In genomic region chr9:136472640-136473353, GRCh38 we compare ENCODE assay signal across 15 cellular contexts. TPM values are rescaled to one million over a fixed set of nuclear protein-coding genes. Genes with fewer than 3 reads are reported as not detected.
DNase-seq lines count a peak whose midpoint lies in the region; ATAC-seq, FAIRE-seq and TF ChIP-seq lines count a peak whose summit lies in the region.
"Had no signal": no experiment of that assay in that cellular context is flagged by ENCODE, and none has a peak within 500 bp of the region (broad histone marks: within the 10 kb centered on the region; RNA-seq: fewer than 3 reads in every experiment).

No MANE protein-coding gene starts in this region.

- no peaks in the 10 kb centered on the region for H3K4me1 Mint-ChIP-seq in neural progenitor cell
- H3K4me1 Mint-ChIP-seq: GM23338 had no signal

- H3K27ac ChIP-seq in A549 (no peak overlapping the region), BLaER1 (0 out of 2 replicates have a peak overlapping the region, but pooled peaks have one; percentile 27), RWPE1 (peak overlapping the region; percentile 16), neural progenitor cell (no peak overlapping the region)
- H3K27ac ChIP-seq: HL-60 had no signal

- TF ChIP-seq CTCF in A549 (IDR thresholded peaks at IDR 0.05) (no peak), RWPE1 (conservative IDR thresholded peaks at IDR 0.05; ENCODE audit: low read depth) (no peak), neural progenitor cell (IDR thresholded peaks at IDR 0.05) (no peak)

- H3K4me1 ChIP-seq in A549 (no peaks in the 10 kb centered on the region), BLaER1 (peaks cover 20% of the 10 kb centered on the region), neural progenitor cell (no peaks in the 10 kb centered on the region)

- CTCF ChIA-PET in A549 (lab: Yijun Ruan, JAX): interaction anchor here (0.8 to 2.9 kb wide), 2 partner anchors 11 to 12 kb away, joined by 3 to 14 read pairs; no protein-coding TSS in a partner anchor
- CTCF ChIA-PET in RWPE1 (lab: Yijun Ruan, JAX): no interaction called here

- DNase-seq in A549 (ENCODE audit: low read depth in 1 of 2, low spot score in 1 of 2) (no peak), RWPE1 (ENCODE audit: low spot score) (no peak), neural progenitor cell (ENCODE audit: low spot score) (no peak), UCSD-AML1 (lab: John Stamatoyannopoulos, UW; ENCODE audit: unreplicated experiment) (no peak)
- DNase-seq in stimulated activated naive CD4-positive, alpha-beta T cell (lab: John Stamatoyannopoulos, UW): no peak
- DNase-seq: C1 segment of cervical spinal cord; Calu3; CD4-positive, alpha-beta T cell; DMS 273 treated with DMSO at 0.1 percent for 48 hours; H7; KBM-7 had no signal

- no peak for FAIRE-seq in A549 (lab: Jason Lieb, UNC)

- TF ChIP-seq EP300 in A549 (IDR thresholded peaks at IDR 0.05): no peak

- H3K9me3 Mint-ChIP-seq in neural progenitor cell: no peaks in the 10 kb centered on the region
- H3K9me3 Mint-ChIP-seq: CD4-positive, alpha-beta T cell; GM23338 had no signal

- H3K27me3 ChIP-seq in BLaER1: no peaks in the 10 kb centered on the region
- H3K27me3 ChIP-seq in neural progenitor cell: no peaks in the 10 kb centered on the region

- no peak overlapping the region for H3K4me3 ChIP-seq in A549
- no peak overlapping the region for H3K4me3 ChIP-seq in BLaER1
- no peak overlapping the region for H3K4me3 ChIP-seq in neural progenitor cell
- H3K4me3 ChIP-seq: GM23338 had no signal

- H3K4me2 ChIP-seq in A549 (no peak overlapping the region), BLaER1 (peak overlapping the region; percentile 34; the same call in 1 of the 2 replicates), neural progenitor cell (no peak overlapping the region)
- H3K4me2 ChIP-seq: GM23338 had no signal

- TF ChIP-seq RAD21 in A549 (conservative IDR thresholded peaks at IDR 0.05 in 1 of 2, IDR thresholded peaks at IDR 0.05 in 1 of 2): no peak

- H3K79me2 ChIP-seq in neural progenitor cell (ENCODE audit: low read depth): peaks cover 51% of the 10 kb centered on the region

- H4K20me1 ChIP-seq in BLaER1 (peaks cover 100% of the 10 kb centered on the region), neural progenitor cell (ENCODE audit: low read depth) (peaks cover 60% of the 10 kb centered on the region)

- no peak overlapping the region for H3K27ac Mint-ChIP-seq in neural progenitor cell
- H3K27ac Mint-ChIP-seq: CD4-positive, alpha-beta T cell; GM23338 had no signal

- no peak overlapping the region for H3K9ac ChIP-seq in BLaER1
- H3K9ac ChIP-seq in neural progenitor cell: peak overlapping the region; percentile 32

- H3K9me3 ChIP-seq in A549 (no peaks in the 10 kb centered on the region), BLaER1 (no peaks in the 10 kb centered on the region), neural progenitor cell (ENCODE audit: low read depth) (no peaks in the 10 kb centered on the region)

- no peaks in the 10 kb centered on the region for H3F3A ChIP-seq in neural progenitor cell (ENCODE audit: low read depth)

- no peak overlapping the region for H3K4me3 Mint-ChIP-seq in neural progenitor cell
- H3K4me3 Mint-ChIP-seq: CD4-positive, alpha-beta T cell; GM23338 had no signal

- 97% methylated on average over 28 of the region's 28 CpGs for WGBS in A549 (ENCODE audit: missing lambda C conversion rate)

- H3K36me3 ChIP-seq in BLaER1: peaks cover 100% of the 10 kb centered on the region
- H3K36me3 ChIP-seq in neural progenitor cell: no peaks in the 10 kb centered on the region

- POLR2A ChIA-PET in A549 (lab: Yijun Ruan, JAX) (no interaction called here), RWPE1 (lab: Yijun Ruan, JAX; ENCODE audit: low non-redundant PET) (no interaction called here)

- H2AFZ ChIP-seq in neural progenitor cell (replicated peaks): no peak overlapping the region
- H2AFZ ChIP-seq: GM23338 had no signal

- TF ChIP-seq POLR2A in A549 (IDR thresholded peaks at IDR 0.05; ENCODE audit: low read length): no peak

- peaks cover 2% of the 10 kb centered on the region for H3K27me3 Mint-ChIP-seq in neural progenitor cell (ENCODE audit: insufficient read depth, low read depth)
- H3K27me3 Mint-ChIP-seq: CD4-positive, alpha-beta T cell had no signal

- no peak for ATAC-seq in A549
- ATAC-seq in HG03139 (IDR thresholded peaks at IDR 0.05; ENCODE audit: unreplicated experiment): no peak
- ATAC-seq: GM23338 had no signal

- H3K36me3 Mint-ChIP-seq in neural progenitor cell: peaks cover 12% of the 10 kb centered on the region

TF ChIP-seq in A549, 52 proteins besides CTCF, POLR2A, EP300 and RAD21:
- TF ChIP-seq MAFK (IDR thresholded peaks at IDR 0.05; ENCODE audit: partially characterized antibody) (no peak), POLR2AphosphoS2 (conservative IDR thresholded peaks at IDR 0.05; ENCODE audit: low read length) (0 out of 2 replicates have a peak, but pooled peaks have one; percentile 67)
TF ChIP-seq in A549: peak in this region for 1.

RNA-seq across cellular contexts. Expression of gene SEC16A, which starts 10.0 kb away (rescaled TPM):
- 24.2 and 32.3 TPM in 2 replicates for polyA plus RNA-seq in A549 (2011; rRNA removed)
- 26.8 and 30.0 TPM in 2 replicates for polyA plus RNA-seq in A549 (2012; cell fraction: cytosol; rRNA removed)
- polyA plus RNA-seq in A549 (2012; cell fraction: nucleus; rRNA removed): 90.6 and 117 TPM in 2 replicates
- 35.7 to 41.5 TPM (median 38.0 TPM) in 3 replicates for polyA plus RNA-seq in A549 (2017; fragmentation: RNase III; extraction: RNeasy Plus Mini Kit Qiagen cat#74134 plus additional on column Dnase treatment)
- polyA minus RNA-seq in A549 (2011; rRNA and poly(A)+ RNA removed): 34.0 and 47.0 TPM in 2 replicates
- 16.8 and 23.8 TPM in 2 replicates for total RNA-seq in neural progenitor cell (ENCODE audit: low replicate concordance)

RNA-seq across cellular contexts. Expression of gene INPP5E, which starts 33.2 kb away (rescaled TPM):
- polyA plus RNA-seq in A549 (2011; rRNA removed) (5.2 and 5.8 TPM in 2 replicates), A549 (2017; fragmentation: RNase III; extraction: RNeasy Plus Mini Kit Qiagen cat#74134 plus additional on column Dnase treatment) (9.8 to 12.4 TPM (median 11.2 TPM) in 3 replicates)
- polyA plus RNA-seq in A549 (2012; cell fraction: cytosol; rRNA removed): 12.2 and 16.8 TPM in 2 replicates
- polyA plus RNA-seq in A549 (2012; cell fraction: nucleus; rRNA removed): 50.3 and 55.0 TPM in 2 replicates
- 4.5 TPM in 2 replicates for polyA minus RNA-seq in A549 (2011; rRNA and poly(A)+ RNA removed)
- total RNA-seq in neural progenitor cell (ENCODE audit: low replicate concordance): 8.8 and 23.6 TPM in 2 replicates

Comparison
In these comparisons a context has a peak if more than half of its experiments do, and no peak if none do; other contexts are left out.
1. H3K27ac ChIP-seq: peak in BLaER1 (single experiment) and RWPE1 (single experiment); none in A549 (0 of 2) and neural progenitor cell (single experiment).